ENCODE assay signal across 1 cellular context in genomic region chr18:468841-469796, GRCh38.
TF ChIP-seq lines count a peak whose summit lies in the region.

No MANE protein-coding gene starts in this region.

TF ChIP-seq in HepG2, 621 proteins besides CTCF, POLR2A, EP300 and RAD21 (continued from another document):
- TF ChIP-seq, protein P1, sequence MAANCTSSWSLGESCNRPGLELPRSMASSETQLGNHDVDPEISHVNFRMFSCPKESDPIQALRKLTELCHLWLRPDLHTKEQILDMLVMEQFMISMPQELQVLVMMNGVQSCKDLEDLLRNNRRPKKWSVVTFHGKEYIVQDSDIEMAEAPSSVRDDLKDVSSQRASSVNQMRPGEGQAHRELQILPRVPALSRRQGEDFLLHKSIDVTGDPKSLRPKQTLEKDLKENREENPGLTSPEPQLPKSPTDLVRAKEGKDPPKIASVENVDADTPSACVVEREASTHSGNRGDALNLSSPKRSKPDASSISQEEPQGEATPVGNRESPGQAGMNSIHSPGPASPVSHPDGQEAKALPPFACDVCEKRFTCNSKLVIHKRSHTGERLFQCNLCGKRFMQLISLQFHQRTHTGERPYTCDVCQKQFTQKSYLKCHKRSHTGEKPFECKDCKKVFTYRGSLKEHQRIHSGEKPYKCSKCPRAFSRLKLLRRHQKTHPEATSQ (CRISPR knock-in tag; IDR thresholded peaks at IDR 0.05; ENCODE audit: borderline replicate concordance), result no peak
- TF ChIP-seq ZNF878 (CRISPR knock-in tag; IDR thresholded peaks at IDR 0.05) (no peak), SRF (IDR thresholded peaks at IDR 0.05; ENCODE audit: low read depth, low read length) (peak; percentile 23; the same call in 1 of the 2 replicates), ZNF569 (CRISPR knock-in tag; IDR thresholded peaks at IDR 0.05; ENCODE audit: borderline replicate concordance) (no peak), AHDC1 (CRISPR knock-in tag; IDR thresholded peaks at IDR 0.05; ENCODE audit: borderline replicate concordance) (no peak)
